In the genomic region with DNA sequence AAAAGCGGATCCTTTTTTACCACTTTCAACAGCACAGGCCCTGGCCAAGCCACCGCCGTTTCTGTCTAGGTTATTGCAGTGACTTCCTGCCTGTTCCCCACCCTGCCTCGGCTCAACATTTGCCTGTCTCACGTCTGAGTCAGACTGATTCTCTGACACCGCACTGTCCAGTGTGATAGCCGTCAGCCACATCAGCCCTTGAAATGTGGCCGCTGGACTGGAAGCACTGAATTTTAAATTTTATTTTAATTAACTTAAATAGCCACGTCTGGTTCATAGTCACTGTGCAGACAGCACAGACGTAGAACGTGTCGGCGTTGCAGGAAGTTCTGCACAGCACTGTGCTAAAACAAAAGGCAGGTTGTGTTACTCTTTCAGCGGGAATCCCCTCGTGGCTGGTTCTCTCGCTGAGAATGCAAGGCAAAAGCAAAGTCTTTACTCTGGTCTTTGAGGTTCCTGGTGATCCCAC, we compare ENCODE assay signal across 9 cellular contexts. TPM values are rescaled to one million over a fixed set of nuclear protein-coding genes. Genes with fewer than 3 reads are reported as not detected.
DNase-seq lines count a peak whose midpoint lies in the region; ATAC-seq and TF ChIP-seq lines count a peak whose summit lies in the region.
"Had no signal": no experiment of that assay in that cellular context is flagged by ENCODE, and none has a peak within 500 bp of the region (broad histone marks: within the 10 kb centered on the region; RNA-seq: fewer than 3 reads in every experiment).

No MANE protein-coding gene starts in this region.

- H3K9ac ChIP-seq in GM23248, result no peak overlapping the region

- peaks cover 57% of the 10 kb centered on the region for H3K4me1 Mint-ChIP-seq in activated naive CD4-positive, alpha-beta T cell treated with anti-CD3 and anti-CD28 coated beads, Interleukin-2, amount 10 ng/mL, durations not matched to agents 7 days and 5 days

- in situ Hi-C loops in GM23248 (cut with MboI), result no loop called here

- H3K9me3 ChIP-seq in spleen (no peaks in the 10 kb centered on the region), GM23248 (ENCODE audit: low read depth) (no peaks in the 10 kb centered on the region)

- no peak for TF ChIP-seq CTCF in GM12864 (IDR thresholded peaks at IDR 0.05; ENCODE audit: low read depth, low read length, missing control alignments)
- no peak for TF ChIP-seq CTCF in RWPE1 (conservative IDR thresholded peaks at IDR 0.05; ENCODE audit: low read depth)
- TF ChIP-seq CTCF in spleen (IDR thresholded peaks at IDR 0.05 in 8 of 11, conservative IDR thresholded peaks at IDR 0.05 in 3 of 11), result no peak

- TF ChIP-seq POLR2A in spleen (IDR thresholded peaks at IDR 0.05), result no peak

- no peaks in the 10 kb centered on the region for H4K20me1 ChIP-seq in GM23248 (ENCODE audit: insufficient read depth)

- no peaks in the 10 kb centered on the region for H3K9me3 Mint-ChIP-seq in activated naive CD4-positive, alpha-beta T cell treated with anti-CD3 and anti-CD28 coated beads, Interleukin-2, amount 10 ng/mL, durations not matched to agents 7 days and 5 days

- no peak overlapping the region for H3K4me2 ChIP-seq in GM23248 (ENCODE audit: unreplicated experiment)

- H3K27ac ChIP-seq in RWPE1, result peak overlapping the region; percentile 23
- peak overlapping the region; percentile 65 to 84 (median 74) for H3K27ac ChIP-seq in spleen
- H3K27ac ChIP-seq in GM23248, result no peak overlapping the region
- no peak overlapping the region for H3K27ac ChIP-seq in caudate nucleus (ENCODE audit: low read depth, low read length)

- no peak for ATAC-seq in GM18867 (IDR thresholded peaks at IDR 0.05; ENCODE audit: unreplicated experiment)
- ATAC-seq: Panc1 had no signal

- no peak overlapping the region for H2AFZ ChIP-seq in GM23248

- H3K4me1 ChIP-seq in spleen, result peaks cover 0 to 35% (median 19%) of the 10 kb centered on the region in 6 donors
- no peaks in the 10 kb centered on the region for H3K4me1 ChIP-seq in GM23248 (ENCODE audit: insufficient read depth)

- peak overlapping the region; percentile 92 for H3K27ac Mint-ChIP-seq in activated naive CD4-positive, alpha-beta T cell treated with anti-CD3 and anti-CD28 coated beads, Interleukin-2, amount 10 ng/mL, durations not matched to agents 7 days and 5 days

- H3K27me3 ChIP-seq in spleen (replicated peaks in 1 of 7), result no peaks in the 10 kb centered on the region
- H3K27me3 ChIP-seq in GM23248 (replicated peaks; ENCODE audit: insufficient read depth), result no peaks in the 10 kb centered on the region

- H3K9me2 ChIP-seq in GM23248 (ENCODE audit: insufficient read depth), result no peaks in the 10 kb centered on the region

- intact Hi-C loops in spleen (cut with DNase I; ENCODE audit: low total_unique reads), result loop anchor here (10.0 kb wide), 1 partner anchor 55 kb away; the partner anchor contains the start of gene ADSL

- H3K4me3 ChIP-seq in GM12864 (ENCODE audit: low read depth, low read length) (no peak overlapping the region; the same call in 1 of the 2 replicates), spleen (peak overlapping the region in 1 of 8 donors; percentile 31), GM23248 (no peak overlapping the region)

- H3K27me3 Mint-ChIP-seq in activated naive CD4-positive, alpha-beta T cell treated with anti-CD3 and anti-CD28 coated beads, Interleukin-2, amount 10 ng/mL, durations not matched to agents 7 days and 5 days, result no peaks in the 10 kb centered on the region

- POLR2A ChIA-PET in RWPE1 (lab: Yijun Ruan, JAX; ENCODE audit: low non-redundant PET), result no interaction called here

- H3K36me3 Mint-ChIP-seq in activated naive CD4-positive, alpha-beta T cell treated with anti-CD3 and anti-CD28 coated beads, Interleukin-2, amount 10 ng/mL, durations not matched to agents 7 days and 5 days, result peaks cover 58% of the 10 kb centered on the region

- H3F3A ChIP-seq in GM23248 (ENCODE audit: insufficient read depth), result no peaks in the 10 kb centered on the region

- H3K36me3 ChIP-seq in spleen, result peaks cover 0 to 100% (median 67%) of the 10 kb centered on the region in 6 donors
- peaks cover 14% of the 10 kb centered on the region for H3K36me3 ChIP-seq in GM23248 (ENCODE audit: low read depth)

- peak overlapping the region; percentile 46 for H3K4me3 Mint-ChIP-seq in activated naive CD4-positive, alpha-beta T cell treated with anti-CD3 and anti-CD28 coated beads, Interleukin-2, amount 10 ng/mL, durations not matched to agents 7 days and 5 days

- DNase-seq in GM12864 (ENCODE audit: low read depth) (peak; percentile 53), RWPE1 (ENCODE audit: low spot score) (no peak), spleen (peak; percentile 86), GM23248 (no peak), caudate nucleus (lab: John Stamatoyannopoulos, UW) (no peak), hepatic stellate cell (ENCODE audit: low spot score) (no peak)
- DNase-seq in activated naive CD4-positive, alpha-beta T cell treated with anti-CD3 and anti-CD28 coated beads, Interleukin-2, amount 10 ng/mL, durations not matched to agents 7 days and 5 days, result peak; percentile 77

- 31 to 55% (median 46%) methylated on average over 16 of the region's 16 CpGs for WGBS in spleen, 5 donors
- 76% methylated on average over 16 of the region's 16 CpGs for WGBS in GM23248 (ENCODE audit: low coverage in 1 of 2, low lambda C conversion rate in 2 of 2, missing lambda C conversion rate in 2 of 2), 2 experiments

- H3K79me2 ChIP-seq in GM23248 (ENCODE audit: insufficient read depth), result peaks cover 11% of the 10 kb centered on the region; the same call in 1 of the 2 replicates

- CTCF ChIA-PET in RWPE1 (lab: Yijun Ruan, JAX), result no interaction called here
- CTCF ChIA-PET in activated naive CD4-positive, alpha-beta T cell treated with anti-CD3 and anti-CD28 coated beads, Interleukin-2, amount 10 ng/mL, durations not matched to agents 7 days and 5 days (lab: Charles Lee), result interaction anchor here (2.0 to 2.2 kb wide), 2 partner anchors 55 to 58 kb away, joined by 5 to 8 read pairs; no protein-coding TSS in a partner anchor

RNA-seq across cellular contexts. Expression of gene ADSL, which starts 56.3 kb away (rescaled TPM):
- 10 to 100 TPM; 40.4 to 77.7 (median 55.0) TPM for total RNA-seq in spleen
- polyA plus RNA-seq in spleen (10 to 100 TPM; 39.1 to 52.5 (median 43.3) TPM), GM23248 (2016; fragmentation: Nextera tagmentation; extraction: Ambion mirVana) (70.8 and 72.5 TPM in 2 replicates)
- 108 and 123 TPM in 2 replicates for total RNA-seq in GM23248 (2014; rRNA removed; shearing (Covaris generic))

Comparison
In these comparisons a context has a peak if more than half of its experiments do, and no peak if none do; other contexts are left out.
1. DNase-seq: peak in GM12864 (single experiment), activated naive CD4-positive, alpha-beta T cell treated with anti-CD3 and anti-CD28 coated beads, Interleukin-2, amount 10 ng/mL, durations not matched to agents 7 days and 5 days (single experiment) and spleen (single experiment); none in RWPE1 (single experiment), GM23248 (single experiment), caudate nucleus (0 of 61) and hepatic stellate cell (single experiment).
2. H3K27ac ChIP-seq: peak in RWPE1 (single experiment) and spleen (8 of 8); none in GM23248 (single experiment) and caudate nucleus (single experiment).